Comparison of ENCODE assay signal across 16 cellular contexts in genomic region chr3:182925944-182926337, GRCh38. TPM values are rescaled to one million over a fixed set of nuclear protein-coding genes. Genes with fewer than 3 reads are reported as not detected.
A peak's percentile ranks its signal among the peaks of the same experiment; 100 is the strongest.
DNase-seq lines count a peak whose midpoint lies in the region; ATAC-seq, FAIRE-seq and TF ChIP-seq lines count a peak whose summit lies in the region.
"Had no signal": no experiment of that assay in that cellular context is flagged by ENCODE, and none has a peak within 500 bp of the region (broad histone marks: within the 10 kb centered on the region; RNA-seq: fewer than 3 reads in every experiment).

No MANE protein-coding gene starts in this region.

- no peaks in the 10 kb centered on the region for H3K27me3 ChIP-seq in skeletal muscle tissue (ENCODE audit: control insufficient read depth in 3 of 3, insufficient read depth in 3 of 3, low read length in 3 of 3)
- H3K27me3 ChIP-seq: esophagus squamous epithelium, sigmoid colon, suprapubic skin had no signal

- ATAC-seq in activated naive CD8-positive, alpha-beta T cell treated with anti-CD3 and anti-CD28 coated beads, Interleukin-2, amount 50 U/mL, for 24 hours, result no peak
- peak; percentile 13 for ATAC-seq in HG02938 (IDR thresholded peaks at IDR 0.05; ENCODE audit: unreplicated experiment)
- ATAC-seq: A549, HCT116 had no signal

- H3K4me3 ChIP-seq in NB4 (ENCODE audit: low read depth, low read length) (no peak overlapping the region), skeletal muscle tissue (ENCODE audit: low read length in 3 of 3) (peak overlapping the region in 1 of 3 donors; percentile 35)
- H3K4me3 ChIP-seq: A549, sigmoid colon, suprapubic skin had no signal

- H3K9me3 ChIP-seq in skeletal muscle tissue (ENCODE audit: control insufficient read depth in 3 of 3, low read length in 3 of 3), result no peaks in the 10 kb centered on the region
- H3K9me3 ChIP-seq: A549, esophagus squamous epithelium, sigmoid colon, suprapubic skin had no signal

- peak overlapping the region; percentile 55 for H3K27ac ChIP-seq in skeletal muscle tissue (ENCODE audit: low read depth, low read length)
- H3K27ac ChIP-seq: A549, esophagus squamous epithelium, sigmoid colon, suprapubic skin had no signal

- peaks cover 9 to 11% (median 9%) of the 10 kb centered on the region in 3 donors for H3K4me1 ChIP-seq in skeletal muscle tissue (ENCODE audit: control insufficient read depth in 3 of 3, insufficient read depth in 3 of 3, low read length in 3 of 3)

- no peak overlapping the region for H3K9ac ChIP-seq in skeletal muscle tissue (ENCODE audit: low read depth in 1 of 3, low read length in 3 of 3)

- H3K36me3 Mint-ChIP-seq in activated naive CD8-positive, alpha-beta T cell treated with anti-CD3 and anti-CD28 coated beads for 36 hours, result peaks cover 36% of the 10 kb centered on the region
- H3K36me3 Mint-ChIP-seq in activated naive CD8-positive, alpha-beta T cell treated with anti-CD3 and anti-CD28 coated beads, Interleukin-2, amount 50 U/mL, for 24 hours (ENCODE audit: low read depth), result peaks cover 37% of the 10 kb centered on the region

- H3K9me3 Mint-ChIP-seq in activated naive CD8-positive, alpha-beta T cell treated with anti-CD3 and anti-CD28 coated beads for 36 hours, result peaks cover 10% of the 10 kb centered on the region
- H3K9me3 Mint-ChIP-seq in activated naive CD8-positive, alpha-beta T cell treated with anti-CD3 and anti-CD28 coated beads, Interleukin-2, amount 50 U/mL, for 24 hours, result peaks cover 8% of the 10 kb centered on the region

- TF ChIP-seq CTCF in NB4 (IDR thresholded peaks at IDR 0.05; ENCODE audit: low read depth, low read length) (no peak), D721Med (IDR thresholded peaks at IDR 0.05; ENCODE audit: insufficient read depth, missing control alignments) (no peak)

- peak overlapping the region; percentile 10 for H3K27ac Mint-ChIP-seq in activated naive CD8-positive, alpha-beta T cell treated with anti-CD3 and anti-CD28 coated beads for 36 hours
- no peak overlapping the region for H3K27ac Mint-ChIP-seq in activated naive CD8-positive, alpha-beta T cell treated with anti-CD3 and anti-CD28 coated beads, Interleukin-2, amount 50 U/mL, for 24 hours
- H3K27ac Mint-ChIP-seq: activated CD4-positive, alpha-beta T cell treated with anti-CD3 and anti-CD28 coated beads, Interleukin-2, amount 10 ng/mL, durations not matched to agents 7 days and 5 days had no signal

- H3K36me3 ChIP-seq in skeletal muscle tissue (ENCODE audit: control insufficient read depth in 3 of 3, insufficient read depth in 3 of 3, low read length in 3 of 3), result no peaks in the 10 kb centered on the region
- H3K36me3 ChIP-seq: sigmoid colon, suprapubic skin had no signal

- peaks cover 3% of the 10 kb centered on the region for H3K4me1 Mint-ChIP-seq in activated naive CD8-positive, alpha-beta T cell treated with anti-CD3 and anti-CD28 coated beads for 36 hours
- H3K4me1 Mint-ChIP-seq in activated naive CD8-positive, alpha-beta T cell treated with anti-CD3 and anti-CD28 coated beads, Interleukin-2, amount 50 U/mL, for 24 hours, result peaks cover 4% of the 10 kb centered on the region

- no peak for DNase-seq in activated naive CD8-positive, alpha-beta T cell treated with anti-CD3 and anti-CD28 coated beads for 36 hours
- no peak for DNase-seq in activated naive CD8-positive, alpha-beta T cell treated with anti-CD3 and anti-CD28 coated beads, Interleukin-2, amount 50 U/mL, for 24 hours
- DNase-seq in NB4 (ENCODE audit: low read depth) (peak; percentile 15), NCI-H1694 (lab: John Stamatoyannopoulos, UW) (no peak), D721Med (ENCODE audit: insufficient read length, low spot score) (no peak), AG20443 (ENCODE audit: low spot score) (no peak)
- DNase-seq: activated CD4-positive, alpha-beta T cell treated with anti-CD3 and anti-CD28 coated beads, Interleukin-2, amount 10 ng/mL, durations not matched to agents 7 days and 5 days; activated gamma-delta T cell treated with Interleukin-2 at 50 U/mL for 16 hours; DMS53; esophagus squamous epithelium; sigmoid colon had no signal

- H3K27me3 Mint-ChIP-seq in activated naive CD8-positive, alpha-beta T cell treated with anti-CD3 and anti-CD28 coated beads for 36 hours, result no peaks in the 10 kb centered on the region
- no peaks in the 10 kb centered on the region for H3K27me3 Mint-ChIP-seq in activated naive CD8-positive, alpha-beta T cell treated with anti-CD3 and anti-CD28 coated beads, Interleukin-2, amount 50 U/mL, for 24 hours
- H3K27me3 Mint-ChIP-seq: activated CD4-positive, alpha-beta T cell treated with anti-CD3 and anti-CD28 coated beads, Interleukin-2, amount 10 ng/mL, durations not matched to agents 7 days and 5 days had no signal

- TF ChIP-seq POLR2A in NB4 (IDR thresholded peaks at IDR 0.05; ENCODE audit: extremely low read depth, insufficient read length), result no peak

- FAIRE-seq in D721Med (lab: Jason Lieb, UNC), result no peak
- FAIRE-seq: A549 had no signal

- H3K4me3 Mint-ChIP-seq in activated naive CD8-positive, alpha-beta T cell treated with anti-CD3 and anti-CD28 coated beads for 36 hours, result no peak overlapping the region
- no peak overlapping the region for H3K4me3 Mint-ChIP-seq in activated naive CD8-positive, alpha-beta T cell treated with anti-CD3 and anti-CD28 coated beads, Interleukin-2, amount 50 U/mL, for 24 hours
- H3K4me3 Mint-ChIP-seq: activated CD4-positive, alpha-beta T cell treated with anti-CD3 and anti-CD28 coated beads, Interleukin-2, amount 10 ng/mL, durations not matched to agents 7 days and 5 days had no signal

RNA-seq across cellular contexts. Expression of gene DCUN1D1, which starts 54.4 kb away (rescaled TPM):
- 10 to 100 TPM; 52.7 to 53.8 TPM for total RNA-seq in activated naive CD8-positive, alpha-beta T cell treated with anti-CD3 and anti-CD28 coated beads for 36 hours
- total RNA-seq in skeletal muscle tissue, result 11.5 TPM
